ENCODE assay signal across 16 cellular contexts in the genomic region with DNA sequence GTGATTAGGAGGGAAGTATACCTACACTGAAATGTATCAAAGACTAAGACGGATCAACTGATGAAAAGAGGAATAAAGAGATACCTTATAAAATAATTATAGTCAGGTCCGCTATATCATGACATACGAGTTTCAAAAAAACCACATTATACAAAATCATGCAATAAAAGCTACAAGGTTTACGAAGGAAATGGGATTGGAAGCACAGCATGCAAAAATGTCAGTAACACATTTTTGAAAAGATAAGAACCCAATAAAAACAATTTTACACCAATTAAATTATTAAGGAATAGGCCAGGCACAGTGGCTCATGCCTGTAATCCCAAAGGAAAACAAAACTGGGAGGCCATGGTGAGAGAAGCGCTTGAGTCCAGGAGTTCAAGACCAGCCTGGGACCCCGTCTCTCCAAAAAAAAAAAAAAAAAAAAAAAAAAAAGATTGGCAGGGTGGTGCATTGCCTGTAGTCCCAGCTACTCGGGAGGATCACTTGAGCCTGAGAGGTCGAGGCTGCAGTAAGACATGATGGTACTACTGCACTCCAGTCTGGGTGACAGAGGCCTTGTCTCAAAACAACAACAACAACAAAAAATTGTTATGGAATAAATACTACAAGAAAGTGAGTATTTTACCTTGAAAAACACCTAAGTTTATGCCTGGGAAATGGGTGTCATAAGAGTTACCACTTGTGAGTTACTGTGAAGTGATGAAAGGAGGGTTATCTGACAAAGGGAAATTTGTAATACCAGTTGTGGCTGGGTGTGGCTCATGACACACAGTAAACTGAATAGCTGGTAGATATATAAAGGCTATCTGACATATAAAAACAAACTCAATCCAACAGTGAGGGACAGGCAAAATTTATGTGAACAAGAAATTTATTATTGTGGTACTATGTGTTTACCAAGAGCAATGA. TPM values are rescaled to one million over a fixed set of nuclear protein-coding genes. Genes with fewer than 3 reads are reported as not detected.
DNase-seq lines count a peak whose midpoint lies in the region; ATAC-seq, FAIRE-seq and TF ChIP-seq lines count a peak whose summit lies in the region.
"Had no signal": no experiment of that assay in that cellular context is flagged by ENCODE, and none has a peak within 500 bp of the region (broad histone marks: within the 10 kb centered on the region; RNA-seq: fewer than 3 reads in every experiment).

No MANE protein-coding gene starts in this region.

- no peaks in the 10 kb centered on the region for H3K4me1 ChIP-seq in A673 (ENCODE audit: insufficient read depth, low read length, poor library complexity, severe bottlenecking)
- H3K4me1 ChIP-seq in foreskin keratinocyte: peaks cover 28% of the 10 kb centered on the region
- H3K4me1 ChIP-seq in Caco-2: peaks cover 20% of the 10 kb centered on the region; the same call in 1 of the 2 replicates
- H3K4me1 ChIP-seq in esophagus muscularis mucosa: peaks cover 0 to 38% (median 24%) of the 10 kb centered on the region in 4 donors
- H3K4me1 ChIP-seq: SJCRH30 had no signal

- H3K36me3 ChIP-seq in A673 (ENCODE audit: insufficient read depth, low read length, poor library complexity, severe bottlenecking): no peaks in the 10 kb centered on the region
- no peaks in the 10 kb centered on the region for H3K36me3 ChIP-seq in Caco-2 (ENCODE audit: control insufficient read depth, insufficient read depth, low read length)
- H3K36me3 ChIP-seq in esophagus muscularis mucosa: no peaks in the 10 kb centered on the region
- H3K36me3 ChIP-seq: adrenal gland, gastroesophageal sphincter, right lobe of liver, SJCRH30 had no signal

- peak; percentile 9 for DNase-seq in A673 (ENCODE audit: low spot score)
- DNase-seq in H54 (ENCODE audit: insufficient read length, low spot score): no peak
- DNase-seq in WTC11 (ENCODE audit: low spot score): no peak
- DNase-seq in foreskin keratinocyte: peak; percentile 24 to 54
- DNase-seq in Caco-2: no peak
- no peak for DNase-seq in esophagus muscularis mucosa (ENCODE audit: extremely low spot score)
- no peak for DNase-seq in HTR-8/SVneo (ENCODE audit: insufficient read length, low spot score)
- DNase-seq in DMS 273 (lab: John Stamatoyannopoulos, UW; ENCODE audit: unreplicated experiment): no peak
- DNase-seq: adrenal gland, right lobe of liver, SJCRH30 had no signal

- 91% methylated on average over 8 of the region's 8 CpGs for WGBS in esophagus muscularis mucosa

- no peaks in the 10 kb centered on the region for H3K27me3 Mint-ChIP-seq in WTC11 (ENCODE audit: low read depth)
- H3K27me3 Mint-ChIP-seq in Caco-2 (ENCODE audit: insufficient read depth, unreplicated experiment): no peaks in the 10 kb centered on the region
- H3K27me3 Mint-ChIP-seq: dendritic cell treated with granulocyte-macrophage colony-stimulating factor and Interleukin-4, amounts not matched to agents 40 ng/mL and 50 ng/mL, for 4 days had no signal

- ATAC-seq in WTC11: no peak
- ATAC-seq in foreskin keratinocyte: peak; percentile 60
- ATAC-seq: gastroesophageal sphincter, HepG2, right lobe of liver had no signal

- H3K4me1 Mint-ChIP-seq in WTC11 (peaks cover 47% of the 10 kb centered on the region), Caco-2 (ENCODE audit: low read depth, unreplicated experiment) (peaks cover 35% of the 10 kb centered on the region)

- no peak for TF ChIP-seq POLR2A in H54 (IDR thresholded peaks at IDR 0.05; ENCODE audit: low read depth, low read length)
- TF ChIP-seq POLR2A in esophagus muscularis mucosa (IDR thresholded peaks at IDR 0.05; ENCODE audit: low read depth): no peak

- H3K27me3 ChIP-seq in A673 (replicated peaks; ENCODE audit: insufficient read depth, low read depth, low read length, poor library complexity) (no peaks in the 10 kb centered on the region), foreskin keratinocyte (no peaks in the 10 kb centered on the region), Caco-2 (replicated peaks; ENCODE audit: control insufficient read depth, insufficient read depth, low read length) (no peaks in the 10 kb centered on the region; the same call in 1 of the 2 replicates), esophagus muscularis mucosa (no peaks in the 10 kb centered on the region)
- H3K27me3 ChIP-seq: adrenal gland, gastroesophageal sphincter, right lobe of liver, SJCRH30 had no signal

- H3K9me3 Mint-ChIP-seq in WTC11: 0 out of 2 replicates have a peak, but pooled peaks cover 3% of the 10 kb centered on the region
- no peaks in the 10 kb centered on the region for H3K9me3 Mint-ChIP-seq in Caco-2 (ENCODE audit: unreplicated experiment)
- H3K9me3 Mint-ChIP-seq: dendritic cell treated with granulocyte-macrophage colony-stimulating factor and Interleukin-4, amounts not matched to agents 40 ng/mL and 50 ng/mL, for 4 days had no signal

- H3K36me3 Mint-ChIP-seq in WTC11: peaks cover 6% of the 10 kb centered on the region
- no peaks in the 10 kb centered on the region for H3K36me3 Mint-ChIP-seq in Caco-2 (ENCODE audit: insufficient read depth, unreplicated experiment)

- H3K4me3 ChIP-seq in A673 (ENCODE audit: low read depth, low read length, poor library complexity, severe bottlenecking): no peak overlapping the region
- no peak overlapping the region for H3K4me3 ChIP-seq in Caco-2 (ENCODE audit: low read depth, low read length)
- H3K4me3 ChIP-seq in esophagus muscularis mucosa: no peak overlapping the region
- H3K4me3 ChIP-seq: adrenal gland, gastroesophageal sphincter, right lobe of liver, SJCRH30 had no signal

- no peak for TF ChIP-seq EP300 in esophagus muscularis mucosa (IDR thresholded peaks at IDR 0.05)

- intact Hi-C loops in A673 (cut with micrococcal nuclease; ENCODE audit: unreplicated experiment): no loop called here
- intact Hi-C loops in Caco-2 (cut with micrococcal nuclease; ENCODE audit: unreplicated experiment): no loop called here
- intact Hi-C loops in esophagus muscularis mucosa (cut with DNase I): no loop called here

- POLR2A ChIA-PET in A673 (lab: Charles Lee; ENCODE audit: low non-redundant PET) (no interaction called here), WTC11 (lab: Charles Lee) (interaction anchor here (0.6 kb wide), 1 partner anchor 44 kb away, joined by 3 read pairs; no protein-coding TSS in a partner anchor), Caco-2 (lab: Charles Lee) (no interaction called here)

- H3K27ac Mint-ChIP-seq in WTC11 (0 out of 2 replicates have a peak overlapping the region, but pooled peaks have one; percentile 3), Caco-2 (ENCODE audit: unreplicated experiment) (no peak overlapping the region)
- H3K27ac Mint-ChIP-seq: dendritic cell treated with granulocyte-macrophage colony-stimulating factor and Interleukin-4, amounts not matched to agents 40 ng/mL and 50 ng/mL, for 4 days; nephron had no signal

- H3K4me3 Mint-ChIP-seq in WTC11 (no peak overlapping the region), Caco-2 (ENCODE audit: unreplicated experiment) (no peak overlapping the region)
- H3K4me3 Mint-ChIP-seq: dendritic cell treated with granulocyte-macrophage colony-stimulating factor and Interleukin-4, amounts not matched to agents 40 ng/mL and 50 ng/mL, for 4 days; nephron had no signal

- H3K9me3 ChIP-seq in A673 (ENCODE audit: low read depth, low read length, poor library complexity, severe bottlenecking) (peaks cover 16% of the 10 kb centered on the region), Caco-2 (no peaks in the 10 kb centered on the region), esophagus muscularis mucosa (no peaks in the 10 kb centered on the region)
- H3K9me3 ChIP-seq: adrenal gland, gastroesophageal sphincter, right lobe of liver, SJCRH30 had no signal

- H3K27ac ChIP-seq in A673 (ENCODE audit: low read depth, low read length, poor library complexity, severe bottlenecking) (no peak overlapping the region), foreskin keratinocyte (no peak overlapping the region), esophagus muscularis mucosa (replicated peaks in 1 of 4) (no peak overlapping the region)
- H3K27ac ChIP-seq: adrenal gland, gastroesophageal sphincter, right lobe of liver, SJCRH30 had no signal

- CTCF ChIA-PET in A673 (lab: Charles Lee): no interaction called here
- CTCF ChIA-PET in WTC11 (lab: Charles Lee): no interaction called here
- CTCF ChIA-PET in Caco-2 (lab: Charles Lee): no interaction called here

- no peak for TF ChIP-seq CTCF in A673 (conservative IDR thresholded peaks at IDR 0.05; ENCODE audit: low read depth, low read length)
- TF ChIP-seq CTCF in WTC11 (IDR thresholded peaks at IDR 0.05): no peak
- no peak for TF ChIP-seq CTCF in foreskin keratinocyte (conservative IDR thresholded peaks at IDR 0.05)
- TF ChIP-seq CTCF in Caco-2 (IDR thresholded peaks at IDR 0.05; ENCODE audit: insufficient read depth in 1 of 2, low read depth in 1 of 2, low read length in 1 of 2, severe bottlenecking in 1 of 2, unreplicated experiment in 1 of 2): no peak
- no peak for TF ChIP-seq CTCF in esophagus muscularis mucosa (IDR thresholded peaks at IDR 0.05)

- BruUV-seq in A673 (replicated peaks; lab: Mats Ljungman, UMichigan) (no TSS peak), Caco-2 (replicated peaks; lab: Mats Ljungman, UMichigan) (no TSS peak)

- FAIRE-seq in H54 (lab: Jason Lieb, UNC) (peak; percentile 96), HTR-8/SVneo (lab: Jason Lieb, UNC) (no peak)
- FAIRE-seq: GM18507, HepG2 had no signal

TF ChIP-seq in WTC11, 78 proteins besides CTCF, POLR2A, EP300 and RAD21:
- TF ChIP-seq JUN (CRISPR knock-in tag; IDR thresholded peaks at IDR 0.05): no peak
- TF ChIP-seq NFE2L1 (CRISPR knock-in tag; IDR thresholded peaks at IDR 0.05): no peak
- TF ChIP-seq, protein P1, sequence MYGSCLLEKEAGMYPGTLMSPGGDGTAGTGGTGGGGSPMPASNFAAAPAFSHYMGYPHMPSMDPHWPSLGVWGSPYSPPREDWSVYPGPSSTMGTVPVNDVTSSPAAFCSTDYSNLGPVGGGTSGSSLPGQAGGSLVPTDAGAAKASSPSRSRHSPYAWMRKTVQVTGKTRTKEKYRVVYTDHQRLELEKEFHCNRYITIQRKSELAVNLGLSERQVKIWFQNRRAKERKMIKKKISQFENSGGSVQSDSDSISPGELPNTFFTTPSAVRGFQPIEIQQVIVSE (CRISPR knock-in tag; IDR thresholded peaks at IDR 0.05; ENCODE audit: borderline replicate concordance): no peak
- TF ChIP-seq ZNF219 (CRISPR knock-in tag; IDR thresholded peaks at IDR 0.05; ENCODE audit: borderline replicate concordance): no peak
TF ChIP-seq in WTC11: peak in this region for 0.

RNA-seq across cellular contexts. Expression of a gene that starts 45.2 kb away (rescaled TPM):
- total RNA-seq in A673 (2021): 57.4 and 58.2 TPM in 2 replicates
- 31.5 to 33.4 TPM (median 33.4 TPM) in 3 replicates for total RNA-seq in WTC11 (2021)
- 27.8 and 29.0 TPM in 2 replicates for total RNA-seq in foreskin keratinocyte
- polyA plus RNA-seq in foreskin keratinocyte: 14.4 and 15.2 TPM in 2 replicates
- 36.7 and 38.2 TPM in 2 replicates for total RNA-seq in Caco-2 (2022)
- 10 to 100 TPM; 29.3 to 57.1 (median 42.4) TPM for total RNA-seq in esophagus muscularis mucosa

RNA-seq across cellular contexts. Expression of a gene that starts 51.3 kb away (rescaled TPM):
- total RNA-seq in A673 (2021) (95.9 and 102 TPM in 2 replicates), WTC11 (2021) (65.3 to 76.1 TPM (median 66.5 TPM) in 3 replicates), foreskin keratinocyte (79.1 and 83.9 TPM in 2 replicates), Caco-2 (2022) (85.4 and 92.9 TPM in 2 replicates), esophagus muscularis mucosa (10 to 100 TPM; 67.3 to 97.2 (median 74.8) TPM)
- 86.7 and 96.3 TPM in 2 replicates for polyA plus RNA-seq in foreskin keratinocyte

Comparison
In these comparisons a context has a peak if more than half of its experiments do, and no peak if none do; other contexts are left out.
1. DNase-seq: peak in A673 (single experiment) and foreskin keratinocyte (2 of 2); none in H54 (single experiment), WTC11 (single experiment), Caco-2 (0 of 2), esophagus muscularis mucosa (single experiment), HTR-8/SVneo (single experiment) and DMS 273 (single experiment).